Comparison of ENCODE assay signal across 16 cellular contexts in genomic region chr16:63530974-63531373, GRCh38.
DNase-seq lines count a peak whose midpoint lies in the region; ATAC-seq, FAIRE-seq and TF ChIP-seq lines count a peak whose summit lies in the region.
"Had no signal": no experiment of that assay in that cellular context is flagged by ENCODE, and none has a peak within 500 bp of the region (broad histone marks: within the 10 kb centered on the region; RNA-seq: fewer than 3 reads in every experiment).

No MANE protein-coding gene starts in this region.

- no peaks in the 10 kb centered on the region for H3K27me3 ChIP-seq in right atrium auricular region
- no peaks in the 10 kb centered on the region for H3K27me3 ChIP-seq in heart left ventricle
- H3K27me3 ChIP-seq in right cardiac atrium (ENCODE audit: control insufficient read depth, insufficient read depth): no peaks in the 10 kb centered on the region
- H3K27me3 ChIP-seq: BLaER1 treated with 17β-estradiol and CSF1 and Interleukin-3, amounts not matched to agents 10 nM and 100 nM had no signal

- H3K9me3 ChIP-seq in right atrium auricular region: peaks cover 0 to 10% of the 10 kb centered on the region in 2 donors
- peaks cover 0 to 12% (median 3%) of the 10 kb centered on the region in 12 donors for H3K9me3 ChIP-seq in heart left ventricle
- no peaks in the 10 kb centered on the region for H3K9me3 ChIP-seq in right cardiac atrium (ENCODE audit: control insufficient read depth, low read length)

- WGBS in heart left ventricle, 4 donors: 35 to 66% (median 45%) methylated on average over 4 of the region's 4 CpGs
- WGBS in right cardiac atrium: 47% methylated on average over 4 of the region's 4 CpGs

- no peak for FAIRE-seq in urothelium cell line (lab: Jason Lieb, UNC)
- FAIRE-seq: GM12878, GM18507 had no signal

- no peak for TF ChIP-seq POLR2A in heart left ventricle (IDR thresholded peaks at IDR 0.05)

- TF ChIP-seq CTCF in right atrium auricular region (IDR thresholded peaks at IDR 0.05) (no peak), heart left ventricle (IDR thresholded peaks at IDR 0.05) (no peak)

- no peak overlapping the region for H3K4me3 ChIP-seq in right atrium auricular region
- H3K4me3 ChIP-seq in heart left ventricle: no peak overlapping the region
- H3K4me3 ChIP-seq in right cardiac atrium (ENCODE audit: low read length): no peak overlapping the region
- H3K4me3 ChIP-seq: BLaER1 treated with 17β-estradiol and CSF1 and Interleukin-3, amounts not matched to agents 10 nM and 100 nM; GM12878; GM23338 had no signal

- H3K36me3 ChIP-seq in right atrium auricular region (no peaks in the 10 kb centered on the region), heart left ventricle (no peaks in the 10 kb centered on the region)
- H3K36me3 ChIP-seq: BLaER1 treated with 17β-estradiol and CSF1 and Interleukin-3, amounts not matched to agents 10 nM and 100 nM had no signal

- ATAC-seq in Right ventricle myocardium inferior (peak; percentile 50), heart left ventricle (peak in 3 of 4 donors; percentile 85 to 91 (median 88)), right cardiac atrium (peak; percentile 48 to 65), GM18511 (IDR thresholded peaks at IDR 0.05; ENCODE audit: unreplicated experiment) (no peak), HG02759 (IDR thresholded peaks at IDR 0.05; ENCODE audit: unreplicated experiment) (no peak)
- ATAC-seq: GM12878 had no signal

- H3K4me1 ChIP-seq in right atrium auricular region: no peaks in the 10 kb centered on the region
- peaks cover 0 to 5% (median 0%) of the 10 kb centered on the region in 12 donors for H3K4me1 ChIP-seq in heart left ventricle
- no peaks in the 10 kb centered on the region for H3K4me1 ChIP-seq in right cardiac atrium (ENCODE audit: control insufficient read depth, insufficient read depth, low read length)
- H3K4me1 ChIP-seq: BLaER1 treated with 17β-estradiol and CSF1 and Interleukin-3, amounts not matched to agents 10 nM and 100 nM had no signal

- H3K27ac ChIP-seq in right atrium auricular region: no peak overlapping the region
- peak overlapping the region in 3 of 12 donors; percentile 22 to 40 (median 32) for H3K27ac ChIP-seq in heart left ventricle
- H3K27ac ChIP-seq in right cardiac atrium (ENCODE audit: low read length): no peak overlapping the region
- H3K27ac ChIP-seq: BLaER1 treated with 17β-estradiol and CSF1 and Interleukin-3, amounts not matched to agents 10 nM and 100 nM had no signal

- no peak for DNase-seq in Right ventricle myocardium inferior (ENCODE audit: missing footprints)
- no peak for DNase-seq in right atrium auricular region (ENCODE audit: low spot score)
- DNase-seq in heart left ventricle: peak in 3 of 5 donors; percentile 15 to 53 (median 26)
- peak in 2 of 3 donors; percentile 8 to 21 for DNase-seq in right cardiac atrium
- DNase-seq in urothelium cell line (ENCODE audit: low spot score): no peak
- DNase-seq: ACHN; Calu3; CD4-positive, CD25-positive, alpha-beta regulatory T cell; DMS 273 treated with DMSO at 0.1 percent for 48 hours; H7 had no signal

- intact Hi-C loops in Right ventricle myocardium inferior (cut with DNase I): loop anchor here (5.0 to 10.0 kb wide), 2 partner anchors 41 to 84 kb away; no protein-coding TSS in a partner anchor
- intact Hi-C loops in heart left ventricle (cut with DNase I): no loop called here
- intact Hi-C loops in right cardiac atrium (cut with DNase I): loop anchor here in 1 of 4 donors (10.0 kb wide), 1 partner anchor 84 kb away; no protein-coding TSS in a partner anchor

Comparison
In these comparisons a context has a peak if more than half of its experiments do, and no peak if none do; other contexts are left out.
1. DNase-seq: peak in heart left ventricle (3 of 5) and right cardiac atrium (2 of 3); none in Right ventricle myocardium inferior (single experiment), right atrium auricular region (single experiment) and urothelium cell line (single experiment).
2. ATAC-seq: peak in Right ventricle myocardium inferior (single experiment), heart left ventricle (3 of 4) and right cardiac atrium (2 of 2); none in GM18511 (single experiment) and HG02759 (single experiment).